Comparison of ENCODE assay signal across 25 cellular contexts in the genomic region with DNA sequence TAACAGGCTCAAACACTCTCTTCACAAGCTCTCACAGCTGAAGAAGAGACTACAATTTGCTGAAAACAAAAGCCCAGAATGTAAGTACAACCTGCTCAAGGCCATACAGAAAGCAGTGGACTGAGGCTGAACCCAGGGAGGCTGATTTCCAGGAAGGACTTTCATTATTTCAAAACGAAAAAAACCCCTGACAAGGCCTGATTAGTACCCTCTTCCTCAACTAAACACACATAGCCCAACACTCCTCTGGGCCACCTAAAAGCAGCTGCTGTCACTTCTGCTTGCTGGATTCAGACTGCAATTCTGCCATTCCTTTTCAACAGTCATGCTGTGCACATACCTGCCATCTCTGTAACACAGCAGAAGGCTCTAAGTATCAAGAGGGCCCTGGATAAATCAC. TPM values are rescaled to one million over a fixed set of nuclear protein-coding genes. Genes with fewer than 3 reads are reported as not detected.
A peak's percentile ranks its signal among the peaks of the same experiment; 100 is the strongest.
DNase-seq lines count a peak whose midpoint lies in the region; ATAC-seq, FAIRE-seq and TF ChIP-seq lines count a peak whose summit lies in the region.
"Had no signal": no experiment of that assay in that cellular context is flagged by ENCODE, and none has a peak within 500 bp of the region (broad histone marks: within the 10 kb centered on the region; RNA-seq: fewer than 3 reads in every experiment).

No MANE protein-coding gene starts in this region.

- ATAC-seq in HG02852 (IDR thresholded peaks at IDR 0.05; ENCODE audit: unreplicated experiment): peak; percentile 59
- ATAC-seq in GM12878: peak; percentile 45
- no peak for ATAC-seq in GM19328 (IDR thresholded peaks at IDR 0.05; ENCODE audit: unreplicated experiment)
- ATAC-seq: CD8-positive, alpha-beta T cell; T-helper 17 cell had no signal

- in situ Hi-C loops in GM12878 (cut with MboI): loop anchor here (25.0 kb wide), 1 partner anchor 1587 kb away; the partner anchor contains the start of gene DIAPH1

- no peaks in the 10 kb centered on the region for H3K27me3 ChIP-seq in GM12878 (replicated peaks in 1 of 2; ENCODE audit: control insufficient read depth in 2 of 2, insufficient read depth in 2 of 2, low read length in 1 of 2)

- H3K79me2 ChIP-seq in GM12878 (ENCODE audit: control insufficient read depth, insufficient read depth, low read length): peaks cover 11% of the 10 kb centered on the region

- DNase-seq in GM12865 (ENCODE audit: low read depth) (peak; percentile 45), GM12891 (ENCODE audit: insufficient read length, low spot score) (no peak), GM12878 (ENCODE audit: low read depth, low spot score) (no peak), T1000 (lab: John Stamatoyannopoulos, UW) (no peak)
- no peak for DNase-seq in effector CD8-positive, alpha-beta T cell (lab: John Stamatoyannopoulos, UW)
- DNase-seq: Caco-2; CD8-positive, alpha-beta T cell; GOT3; HFFc6; Karpas-422; NCI-H1092 treated with DMSO at 0.1 percent for 48 hours; NCI-H1436; NCI-H187; NCI-H2081 treated with DMSO at 0.1 percent for 48 hours; NCI-H526 treated with DMSO at 0.1 percent for 48 hours; SK-N-SH; SW 1271; T-helper 17 cell had no signal

- no peak overlapping the region for H3K4me3 ChIP-seq in GM12865 (ENCODE audit: low read depth, low read length)
- H3K4me3 ChIP-seq in GM12878: no peak overlapping the region
- H3K4me3 ChIP-seq: HAP-1 had no signal

- CTCF ChIA-PET in GM12878 (lab: Yijun Ruan, JAX): interaction anchor here (1.1 to 2.6 kb wide), 5 partner anchors 11 to 56 kb away, joined by 3 to 13 read pairs (median 8); partner anchors contain the start of gene NRG2

- TF ChIP-seq EP300 in GM12878 (IDR thresholded peaks at IDR 0.05; ENCODE audit: borderline replicate concordance in 1 of 2, control insufficient read depth in 1 of 2, low read depth in 2 of 2, low read length in 2 of 2): no peak

- no peak for TF ChIP-seq RAD21 in GM12878 (IDR thresholded peaks at IDR 0.05; ENCODE audit: insufficient read depth, low read depth, low read length)

- intact Hi-C loops in GM12878 (cut with micrococcal nuclease; ENCODE audit: unreplicated experiment): no loop called here

- H3K9me3 ChIP-seq in GM12878 (replicated peaks; ENCODE audit: control insufficient read depth, insufficient read depth, low read length): no peaks in the 10 kb centered on the region
- H3K9me3 ChIP-seq: Caco-2, HAP-1, SK-N-SH had no signal

- TF ChIP-seq CTCF in GM12865 (IDR thresholded peaks at IDR 0.05; ENCODE audit: insufficient read depth, low read depth, low read length, missing control alignments): no peak
- no peak for TF ChIP-seq CTCF in GM12878 (IDR thresholded peaks at IDR 0.05 in 2 of 3, conservative IDR thresholded peaks at IDR 0.05 in 1 of 3; ENCODE audit: control insufficient read depth in 2 of 3, extremely low read depth in 1 of 3, insufficient read depth in 1 of 3, low read depth in 3 of 3, low read length in 3 of 3)

- POLR2A ChIA-PET in GM12878 (lab: Charles Lee): interaction anchor here (1.0 to 2.9 kb wide), 4 partner anchors 10 to 16 kb away, joined by 3 to 14 read pairs (median 7); no protein-coding TSS in a partner anchor

- RAD21 ChIA-PET in GM12878 (lab: Charles Lee; ENCODE audit: unreplicated experiment): interaction anchor here (1.8 to 3.2 kb wide), 2 partner anchors 11 to 16 kb away, joined by 7 to 12 read pairs; no protein-coding TSS in a partner anchor

- H3K27ac ChIP-seq in GM12878 (ENCODE audit: control insufficient read depth, insufficient read depth): no peak overlapping the region
- H3K27ac ChIP-seq: C4-2B had no signal

- H3K36me3 ChIP-seq in GM12878 (ENCODE audit: control insufficient read depth in 2 of 2, insufficient read depth in 2 of 2, low read length in 1 of 2): no peaks in the 10 kb centered on the region
- H3K36me3 ChIP-seq: HAP-1 had no signal

- H4K20me1 ChIP-seq in GM12878 (ENCODE audit: control insufficient read depth, insufficient read depth): no peaks in the 10 kb centered on the region

- TF ChIP-seq POLR2A in GM12891 (IDR thresholded peaks at IDR 0.05; ENCODE audit: low read depth, low read length) (no peak), GM12878 (IDR thresholded peaks at IDR 0.05; ENCODE audit: low read depth, low read length) (no peak)

- no peaks in the 10 kb centered on the region for H3K4me1 ChIP-seq in GM12878 (ENCODE audit: control insufficient read depth, insufficient read depth, low read length)
- H3K4me1 ChIP-seq: HAP-1 had no signal

- no TSS peak for BruUV-seq in GM12878 (replicated peaks; lab: Mats Ljungman, UMichigan)

- 8% methylated on average over 1 of the region's 1 CpG for WGBS in GM12878 (ENCODE audit: insufficient coverage, insufficient replicate concordance, low lambda C conversion rate, missing lambda C conversion rate)

- H3K9ac ChIP-seq in GM12878 (ENCODE audit: control insufficient read depth, insufficient read depth, low read length): no peak overlapping the region
- H3K9ac ChIP-seq: SK-N-SH had no signal

- FAIRE-seq in GM12891 (lab: Jason Lieb, UNC): peak; percentile 85
- no peak for FAIRE-seq in GM12878 (lab: Jason Lieb, UNC)
- FAIRE-seq: G401.6, RCC 7860 had no signal

- SMC1A ChIA-PET in GM12878 (lab: Charles Lee; ENCODE audit: uncharacterized antibody, unreplicated experiment): interaction anchor here (1.0 to 27.7 kb wide), 7 partner anchors 8 to 54 kb away, joined by 3 to 394 read pairs (median 4); partner anchors contain the start of gene NRG2

- no peak overlapping the region for H2AFZ ChIP-seq in GM12878 (ENCODE audit: control insufficient read depth, low read depth, low read length)

- H3K4me2 ChIP-seq in GM12878 (ENCODE audit: control insufficient read depth, insufficient read depth): peak overlapping the region; percentile 34; the same call in 1 of the 2 replicates
- H3K4me2 ChIP-seq: SK-N-SH had no signal

TF ChIP-seq in GM12891, 5 proteins besides CTCF, POLR2A, EP300 and RAD21:
- TF ChIP-seq PAX5 (IDR thresholded peaks at IDR 0.05; ENCODE audit: insufficient read depth, low read length, severe bottlenecking): no peak
- 0 out of 2 replicates have a peak, but pooled peaks have one; percentile 7 for TF ChIP-seq SPI1 (IDR thresholded peaks at IDR 0.05; ENCODE audit: low read depth, low read length)
- no peak for TF ChIP-seq TAF1 (IDR thresholded peaks at IDR 0.05; ENCODE audit: low read depth, low read length)
- TF ChIP-seq POLR2AphosphoS5 (IDR thresholded peaks at IDR 0.05; ENCODE audit: low read depth, low read length): no peak
- no peak for TF ChIP-seq POU2F2 (IDR thresholded peaks at IDR 0.05; ENCODE audit: low read depth, low read length)

TF ChIP-seq in GM12878, 131 proteins besides CTCF, POLR2A, EP300 and RAD21:
- TF ChIP-seq EED (IDR thresholded peaks at IDR 0.05; ENCODE audit: low read depth): 0 out of 2 replicates have a peak, but pooled peaks have one; percentile 24
- no peak for TF ChIP-seq MYB (IDR thresholded peaks at IDR 0.05; ENCODE audit: borderline replicate concordance, low read depth, low read length)
TF ChIP-seq in GM12878: peak in this region for 1.

RNA-seq across cellular contexts. Expression of gene NRG2, which starts 18.2 kb away (rescaled TPM):
- 11.4 TPM for polyA plus RNA-seq in GM12891 (2012; ENCODE audit: low read depth, missing spikeins)
- total RNA-seq in GM12878 (2013; cell fraction: nucleolus; rRNA removed): 53.8 and 54.8 TPM in 2 replicates
- total RNA-seq in GM12878 (2014; rRNA removed) (19.7 and 20.3 TPM in 2 replicates), GM12878 (2014; rRNA removed; fragmentation: Illumina TruSeq; extraction: Trizol) (10.8 and 11.9 TPM in 2 replicates), GM12878 (2021) (21.0 and 21.7 TPM in 2 replicates)
- polyA plus RNA-seq in GM12878 (2011; ENCODE audit: low read depth): 1.5 TPM
- polyA plus RNA-seq in GM12878 (2011; rRNA removed) (3.2 and 7.3 TPM in 2 replicates), GM12878 (2014; fragmentation: Illumina TruSeq; extraction: Trizol) (4.9 and 11.8 TPM in 2 replicates), GM12878 (2014; fragmentation: Nextera tagmentation; extraction: Ambion mirVana) (under 1 TPM; 0.10 to 0.15 TPM), GM12878 (2014; rRNA removed) (15.4 and 18.7 TPM in 2 replicates), GM12878 (2016; fragmentation: Nextera tagmentation; extraction: Ambion mirVana) (1 to 10 TPM; 3.1 to 3.7 TPM)
- polyA plus RNA-seq in GM12878 (2011; cell fraction: cytosol; rRNA removed): 7.9 and 9.5 TPM in 2 replicates
- 18.4 and 19.2 TPM in 2 replicates for polyA plus RNA-seq in GM12878 (2011; cell fraction: nucleus; rRNA removed)
- polyA plus RNA-seq in GM12878 (2012): 4.3 and 4.8 TPM in 2 replicates
- 5.3 and 9.1 TPM in 2 replicates for polyA minus RNA-seq in GM12878 (2011; rRNA and poly(A)+ RNA removed)
- polyA minus RNA-seq in GM12878 (2011; cell fraction: cytosol; rRNA and poly(A)+ RNA removed): 3.5 and 5.5 TPM in 2 replicates
- polyA minus RNA-seq in GM12878 (2011; cell fraction: nucleus; rRNA and poly(A)+ RNA removed): 8.6 and 15.8 TPM in 2 replicates
- total RNA-seq: A673 had no signal
